7 cellular contexts compared by ENCODE assay signal in genomic region chr10:88991161-88991899, GRCh38. TPM values are rescaled to one million over a fixed set of nuclear protein-coding genes. Genes with fewer than 3 reads are reported as not detected.
DNase-seq lines count a peak whose midpoint lies in the region; ATAC-seq and TF ChIP-seq lines count a peak whose summit lies in the region.

No MANE protein-coding gene starts in this region.

- intact Hi-C loops in esophagus squamous epithelium (cut with DNase I) = no loop called here

- peak overlapping the region; percentile 83 for H3K4me2 ChIP-seq in OCI-LY1 (ENCODE audit: low read length)

- no peaks in the 10 kb centered on the region for H3F3A ChIP-seq in OCI-LY1 (ENCODE audit: insufficient read depth, low read length)

- H3K4me1 ChIP-seq in OCI-LY1 (ENCODE audit: insufficient read depth, low read length, severe bottlenecking) (peaks cover 34% of the 10 kb centered on the region), esophagus squamous epithelium (peaks cover 11 to 83% (median 16%) of the 10 kb centered on the region in 3 donors)

- no peaks in the 10 kb centered on the region for H4K20me1 ChIP-seq in OCI-LY1 (ENCODE audit: insufficient read depth, low read length)

- peak; percentile 71 for DNase-seq in GM13977 (ENCODE audit: low spot score)
- peak; percentile 87 for DNase-seq in activated T-cell treated with anti-CD3 and anti-CD28 coated beads, Interleukin-2, amount 50 U/mL, for 48 hours
- DNase-seq in esophagus squamous epithelium (lab: John Stamatoyannopoulos, UW) = no peak
- DNase-seq in myocyte (ENCODE audit: low read depth) = peak; percentile 83
- peak; percentile 70 for DNase-seq in stimulated activated naive CD4-positive, alpha-beta T cell treated with Interleukin-2 at 50 U/mL for 16 hours (lab: John Stamatoyannopoulos, UW)

- in situ Hi-C loops in GM13977 (cut with MboI; ENCODE audit: low pct_unique_long_range_greater_than_20kb, low sequenced_read_pairs, unreplicated experiment) = no loop called here

- H3K9ac ChIP-seq in OCI-LY1 (ENCODE audit: low read length) = peak overlapping the region; percentile 79

- H3K36me3 ChIP-seq in OCI-LY1 (ENCODE audit: insufficient read depth, low read length) = no peaks in the 10 kb centered on the region
- H3K36me3 ChIP-seq in esophagus squamous epithelium = no peaks in the 10 kb centered on the region

- H3K27ac ChIP-seq in OCI-LY1 (ENCODE audit: low read depth, low read length, poor library complexity, severe bottlenecking) (no peak overlapping the region), esophagus squamous epithelium (peak overlapping the region; percentile 92 to 98 (median 96))

- peak; percentile 8 for TF ChIP-seq CTCF in GM13977 (IDR thresholded peaks at IDR 0.05; ENCODE audit: extremely low read depth, insufficient read depth, missing control alignments)
- no peak for TF ChIP-seq CTCF in OCI-LY1 (IDR thresholded peaks at IDR 0.05; ENCODE audit: low read length)
- peak in 1 of 6 experiments; percentile 7 for TF ChIP-seq CTCF in esophagus squamous epithelium (IDR thresholded peaks at IDR 0.05)

- H2AFZ ChIP-seq in OCI-LY1 (ENCODE audit: low read length) = peak overlapping the region; percentile 93

- no peaks in the 10 kb centered on the region for H3K9me3 ChIP-seq in OCI-LY1 (ENCODE audit: low read length)
- H3K9me3 ChIP-seq in esophagus squamous epithelium = no peaks in the 10 kb centered on the region

- 0% methylated on average over 13 to 20 of the region's 38 CpGs for WGBS in esophagus squamous epithelium, 2 donors

- peak; percentile 54 for ATAC-seq in HG02885 (IDR thresholded peaks at IDR 0.05; ENCODE audit: poor library complexity, unreplicated experiment)

- peak in 3 of 4 donors; percentile 55 to 69 (median 64) for TF ChIP-seq POLR2A in esophagus squamous epithelium (IDR thresholded peaks at IDR 0.05)

- H3K79me2 ChIP-seq in OCI-LY1 (ENCODE audit: insufficient read depth, low read length) = no peaks in the 10 kb centered on the region

- H3K4me3 ChIP-seq in OCI-LY1 (ENCODE audit: low read depth, low read length, poor library complexity, severe bottlenecking) (peak overlapping the region; percentile 85), esophagus squamous epithelium (peak overlapping the region; percentile 66 to 87 (median 76))

- no peaks in the 10 kb centered on the region for H3K9me2 ChIP-seq in OCI-LY1 (ENCODE audit: low read depth, low read length)

- no peaks in the 10 kb centered on the region for H3K27me3 ChIP-seq in OCI-LY1 (ENCODE audit: insufficient read depth, low read length)
- no peaks in the 10 kb centered on the region for H3K27me3 ChIP-seq in esophagus squamous epithelium

RNA-seq across cellular contexts. Expression of gene FAS, which starts 0.7 kb away (rescaled TPM):
- 10 to 100 TPM; 14.9 to 33.6 (median 19.4) TPM for total RNA-seq in esophagus squamous epithelium
- total RNA-seq in myocyte = 13.9 and 21.3 TPM in 2 replicates
- 8.4 TPM for polyA plus RNA-seq in myocyte (2012)

RNA-seq across cellular contexts. Expression of gene ACTA2, which starts 38.8 kb away (rescaled TPM):
- total RNA-seq in esophagus squamous epithelium = 1,000 to 10,000 TPM in 1 of 4 donors, 100 to 1,000 TPM in 2, 10 to 100 TPM in 1; 64.6 to 1,343 (median 285) TPM
- 1,010 and 1,436 TPM in 2 replicates for total RNA-seq in myocyte
- polyA plus RNA-seq in myocyte (2012) = 2,635 TPM
